In genomic region chr2:147396890-147397289, GRCh38 we compare ENCODE assay signal across 27 cellular contexts.
"Had no signal": no experiment of that assay in that cellular context is flagged by ENCODE, and none has a peak within 500 bp of the region (broad histone marks: within the 10 kb centered on the region; RNA-seq: fewer than 3 reads in every experiment).

No MANE protein-coding gene starts in this region.

- H3K27me3 ChIP-seq: colonic mucosa, esophagus muscularis mucosa, esophagus squamous epithelium, foreskin keratinocyte, gastrocnemius medialis, heart left ventricle, heart right ventricle had no signal

- ATAC-seq: effector memory CD8-positive, alpha-beta T cell; esophagus mucosa; foreskin keratinocyte; gastrocnemius medialis; heart left ventricle; heart right ventricle had no signal

- H3K36me3 ChIP-seq: colonic mucosa, esophagus muscularis mucosa, esophagus squamous epithelium, gastrocnemius medialis, heart left ventricle, heart right ventricle had no signal

- H3K27ac ChIP-seq: colonic mucosa, coronary artery, dorsolateral prefrontal cortex, epithelial cell of prostate, esophagus muscularis mucosa, esophagus squamous epithelium, foreskin keratinocyte, gastrocnemius medialis, heart left ventricle, heart right ventricle had no signal

- H3K4me3 ChIP-seq: colonic mucosa, coronary artery, dorsolateral prefrontal cortex, esophagus muscularis mucosa, esophagus squamous epithelium, gastrocnemius medialis, heart left ventricle, heart right ventricle had no signal

- H3K9me3 ChIP-seq: colonic mucosa, esophagus muscularis mucosa, esophagus squamous epithelium, gastrocnemius medialis, heart left ventricle, heart right ventricle had no signal

- DNase-seq: colonic mucosa; cortex of kidney; dermis blood vessel endothelial cell; dorsolateral prefrontal cortex; effector CD4-positive, alpha-beta T cell; effector CD8-positive, alpha-beta T cell; effector memory CD4-positive, alpha-beta T cell; effector memory CD8-positive, alpha-beta T cell; endodermal cell; erythroblast; esophagus squamous epithelium; foreskin fibroblast; foreskin keratinocyte; foreskin melanocyte; gastrocnemius medialis; glutamatergic neuron; head of caudate nucleus; heart left ventricle; heart right ventricle had no signal

- H3K4me1 ChIP-seq: colonic mucosa, foreskin keratinocyte, heart left ventricle, heart right ventricle had no signal

- FAIRE-seq: colon, endometrium, endothelial cell of umbilical vein, frontal cortex had no signal
